Comparison of ENCODE assay signal across 20 cellular contexts in genomic region chr1:224506141-224506814, GRCh38.
A peak's percentile ranks its signal among the peaks of the same experiment; 100 is the strongest.
DNase-seq lines count a peak whose midpoint lies in the region; ATAC-seq and TF ChIP-seq lines count a peak whose summit lies in the region.
"Had no signal": no experiment of that assay in that cellular context is flagged by ENCODE, and none has a peak within 500 bp of the region (broad histone marks: within the 10 kb centered on the region; RNA-seq: fewer than 3 reads in every experiment).

No MANE protein-coding gene starts in this region.

- no peaks in the 10 kb centered on the region for H3K9me3 Mint-ChIP-seq in osteocyte (ENCODE audit: unreplicated experiment)
- H3K9me3 Mint-ChIP-seq: naive thymus-derived CD4-positive, alpha-beta T cell had no signal

- no peaks in the 10 kb centered on the region for H3K9me2 ChIP-seq in MM.1S (replicated peaks; ENCODE audit: insufficient read depth, low read length)

- H3K4me1 ChIP-seq in SJSA1 (replicated peaks): peaks cover 86% of the 10 kb centered on the region
- peaks cover 34% of the 10 kb centered on the region for H3K4me1 ChIP-seq in fibroblast of lung (ENCODE audit: control insufficient read depth, extremely low read depth, insufficient read depth, low read length)
- H3K4me1 ChIP-seq in MM.1S (ENCODE audit: low read length): peaks cover 36% of the 10 kb centered on the region

- H2AFZ ChIP-seq in fibroblast of lung (ENCODE audit: low read length) (peak overlapping the region; percentile 4), MM.1S (ENCODE audit: low read length) (no peak overlapping the region)

- TF ChIP-seq CTCF in fibroblast of lung (conservative IDR thresholded peaks at IDR 0.05 in 1 of 2, IDR thresholded peaks at IDR 0.05 in 1 of 2; ENCODE audit: low read depth in 1 of 2, low read length in 2 of 2): no peak
- no peak for TF ChIP-seq CTCF in osteocyte (IDR thresholded peaks at IDR 0.05)
- no peak for TF ChIP-seq CTCF in MM.1S (IDR thresholded peaks at IDR 0.05; ENCODE audit: low read length)

- H3K4me3 Mint-ChIP-seq in osteocyte (ENCODE audit: unreplicated experiment): peak overlapping the region; percentile 24
- H3K4me3 Mint-ChIP-seq: naive thymus-derived CD4-positive, alpha-beta T cell had no signal

- H3K27ac ChIP-seq in SJSA1 (peak overlapping the region; percentile 76), fibroblast of lung (ENCODE audit: insufficient read depth, low read length) (no peak overlapping the region), MM.1S (ENCODE audit: low read length) (no peak overlapping the region)
- H3K27ac ChIP-seq: uterus had no signal

- peak overlapping the region; percentile 74 for H3K27ac Mint-ChIP-seq in osteocyte (ENCODE audit: unreplicated experiment)
- H3K27ac Mint-ChIP-seq: naive thymus-derived CD4-positive, alpha-beta T cell had no signal

- H4K20me1 ChIP-seq in fibroblast of lung (ENCODE audit: control insufficient read depth, extremely low read depth, insufficient read depth, low read length) (no peaks in the 10 kb centered on the region), MM.1S (ENCODE audit: insufficient read depth, low read length) (no peaks in the 10 kb centered on the region)

- H3F3A ChIP-seq in MM.1S (ENCODE audit: insufficient read depth, low read length): peaks cover 17% of the 10 kb centered on the region

- H3K36me3 ChIP-seq in SJSA1 (no peaks in the 10 kb centered on the region), fibroblast of lung (ENCODE audit: control insufficient read depth, insufficient read depth, low read length) (no peaks in the 10 kb centered on the region), MM.1S (replicated peaks; ENCODE audit: insufficient read depth, low read length) (no peaks in the 10 kb centered on the region)
- H3K36me3 ChIP-seq: uterus had no signal

- H3K9ac ChIP-seq in fibroblast of lung (ENCODE audit: insufficient read depth, low read length) (no peak overlapping the region), MM.1S (ENCODE audit: low read length) (no peak overlapping the region)

- DNase-seq in EL (peak; percentile 33), SJSA1 (ENCODE audit: low read depth in 1 of 2, low spot score in 2 of 2) (peak; percentile 76 to 81), fibroblast of lung (ENCODE audit: low read depth in 2 of 2) (peak in 1 of 2 donors; percentile 46), osteocyte (ENCODE audit: extremely low spot score, unreplicated experiment) (no peak), HuH-7 (ENCODE audit: low spot score) (no peak), MM.1S (no peak), DMS114 treated with DMSO at 0.1 percent for 48 hours (lab: John Stamatoyannopoulos, UW; ENCODE audit: unreplicated experiment) (no peak)
- DNase-seq: activated CD8-positive, alpha-beta memory T cell treated with anti-CD3 and anti-CD28 coated beads, Interleukin-2, amount 50 U/mL, for 4 hours; activated naive CD4-positive, alpha-beta T cell treated with Interleukin-2 at 50 U/mL for 16 hours; Calu3; effector memory CD4-positive, alpha-beta T cell; HCEC 1CT; KBM-7; naive thymus-derived CD4-positive, alpha-beta T cell; NCI-H510A treated with DMSO at 0.1 percent for 48 hours; stimulated activated CD4-positive, alpha-beta T cell treated with anti-CD3 and anti-CD28 coated beads, Interleukin-4, amount 100 ng/mL, for 1 hour; T-helper 1 cell; uterus had no signal

- ATAC-seq in GM19455 (IDR thresholded peaks at IDR 0.05; ENCODE audit: unreplicated experiment): no peak
- ATAC-seq: naive thymus-derived CD4-positive, alpha-beta T cell; right cardiac atrium had no signal

- H3K79me2 ChIP-seq in fibroblast of lung (ENCODE audit: control insufficient read depth, insufficient read depth, low read length): no peaks in the 10 kb centered on the region
- H3K79me2 ChIP-seq in MM.1S (ENCODE audit: low read length): no peaks in the 10 kb centered on the region

- H3K27me3 Mint-ChIP-seq in osteocyte (ENCODE audit: unreplicated experiment): no peaks in the 10 kb centered on the region
- H3K27me3 Mint-ChIP-seq: naive thymus-derived CD4-positive, alpha-beta T cell had no signal

- peaks cover 89% of the 10 kb centered on the region for H3K4me1 Mint-ChIP-seq in osteocyte (ENCODE audit: unreplicated experiment)

- H3K4me2 ChIP-seq in fibroblast of lung (ENCODE audit: extremely low read depth, insufficient read depth, low read length) (no peak overlapping the region), MM.1S (ENCODE audit: low read depth, low read length) (no peak overlapping the region)

- H3K36me3 Mint-ChIP-seq in osteocyte (ENCODE audit: unreplicated experiment): no peaks in the 10 kb centered on the region

- H3K9me3 ChIP-seq in SJSA1 (replicated peaks): no peaks in the 10 kb centered on the region
- H3K9me3 ChIP-seq in fibroblast of lung (ENCODE audit: control insufficient read depth, insufficient read depth, low read depth, low read length): no peaks in the 10 kb centered on the region
- no peaks in the 10 kb centered on the region for H3K9me3 ChIP-seq in MM.1S (replicated peaks; ENCODE audit: insufficient read depth, low read length)
- H3K9me3 ChIP-seq: uterus had no signal

- H3K27me3 ChIP-seq in SJSA1 (replicated peaks): no peaks in the 10 kb centered on the region
- no peaks in the 10 kb centered on the region for H3K27me3 ChIP-seq in fibroblast of lung (ENCODE audit: control insufficient read depth, insufficient read depth, low read length)
- H3K27me3 ChIP-seq in MM.1S (replicated peaks; ENCODE audit: insufficient read depth, low read length): no peaks in the 10 kb centered on the region
- H3K27me3 ChIP-seq: uterus had no signal

- no peak overlapping the region for H3K4me3 ChIP-seq in SJSA1
- H3K4me3 ChIP-seq in fibroblast of lung (replicated peaks in 1 of 4; ENCODE audit: control extremely low read depth in 1 of 4, insufficient read depth in 1 of 4, low read depth in 3 of 4, low read length in 4 of 4): no peak overlapping the region
- H3K4me3 ChIP-seq in MM.1S (ENCODE audit: low read length): no peak overlapping the region
- H3K4me3 ChIP-seq: uterus had no signal

Comparison
In these comparisons a context has a peak if more than half of its experiments do, and no peak if none do; other contexts are left out.
1. DNase-seq: peak in EL (single experiment) and SJSA1 (2 of 2); none in osteocyte (single experiment), HuH-7 (single experiment), MM.1S (single experiment) and DMS114 treated with DMSO at 0.1 percent for 48 hours (single experiment).